Comparison of ENCODE assay signal across 1 cellular context in genomic region chr21:41762753-41763152, GRCh38.
TF ChIP-seq lines count a peak whose summit lies in the region.

No MANE protein-coding gene starts in this region.

TF ChIP-seq in WTC11, 78 proteins besides CTCF, POLR2A, EP300 and RAD21 (continued from another document):
- TF ChIP-seq ZNF416 (CRISPR knock-in tag; IDR thresholded peaks at IDR 0.05), result no peak
- TF ChIP-seq, protein P1, sequence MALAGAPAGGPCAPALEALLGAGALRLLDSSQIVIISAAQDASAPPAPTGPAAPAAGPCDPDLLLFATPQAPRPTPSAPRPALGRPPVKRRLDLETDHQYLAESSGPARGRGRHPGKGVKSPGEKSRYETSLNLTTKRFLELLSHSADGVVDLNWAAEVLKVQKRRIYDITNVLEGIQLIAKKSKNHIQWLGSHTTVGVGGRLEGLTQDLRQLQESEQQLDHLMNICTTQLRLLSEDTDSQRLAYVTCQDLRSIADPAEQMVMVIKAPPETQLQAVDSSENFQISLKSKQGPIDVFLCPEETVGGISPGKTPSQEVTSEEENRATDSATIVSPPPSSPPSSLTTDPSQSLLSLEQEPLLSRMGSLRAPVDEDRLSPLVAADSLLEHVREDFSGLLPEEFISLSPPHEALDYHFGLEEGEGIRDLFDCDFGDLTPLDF (CRISPR knock-in tag; IDR thresholded peaks at IDR 0.05), result no peak
- no peak for TF ChIP-seq TP53 (CRISPR knock-in tag; IDR thresholded peaks at IDR 0.05)
- no peak for TF ChIP-seq SP1 (CRISPR knock-in tag; conservative IDR thresholded peaks at IDR 0.05)
- TF ChIP-seq, protein P2, sequence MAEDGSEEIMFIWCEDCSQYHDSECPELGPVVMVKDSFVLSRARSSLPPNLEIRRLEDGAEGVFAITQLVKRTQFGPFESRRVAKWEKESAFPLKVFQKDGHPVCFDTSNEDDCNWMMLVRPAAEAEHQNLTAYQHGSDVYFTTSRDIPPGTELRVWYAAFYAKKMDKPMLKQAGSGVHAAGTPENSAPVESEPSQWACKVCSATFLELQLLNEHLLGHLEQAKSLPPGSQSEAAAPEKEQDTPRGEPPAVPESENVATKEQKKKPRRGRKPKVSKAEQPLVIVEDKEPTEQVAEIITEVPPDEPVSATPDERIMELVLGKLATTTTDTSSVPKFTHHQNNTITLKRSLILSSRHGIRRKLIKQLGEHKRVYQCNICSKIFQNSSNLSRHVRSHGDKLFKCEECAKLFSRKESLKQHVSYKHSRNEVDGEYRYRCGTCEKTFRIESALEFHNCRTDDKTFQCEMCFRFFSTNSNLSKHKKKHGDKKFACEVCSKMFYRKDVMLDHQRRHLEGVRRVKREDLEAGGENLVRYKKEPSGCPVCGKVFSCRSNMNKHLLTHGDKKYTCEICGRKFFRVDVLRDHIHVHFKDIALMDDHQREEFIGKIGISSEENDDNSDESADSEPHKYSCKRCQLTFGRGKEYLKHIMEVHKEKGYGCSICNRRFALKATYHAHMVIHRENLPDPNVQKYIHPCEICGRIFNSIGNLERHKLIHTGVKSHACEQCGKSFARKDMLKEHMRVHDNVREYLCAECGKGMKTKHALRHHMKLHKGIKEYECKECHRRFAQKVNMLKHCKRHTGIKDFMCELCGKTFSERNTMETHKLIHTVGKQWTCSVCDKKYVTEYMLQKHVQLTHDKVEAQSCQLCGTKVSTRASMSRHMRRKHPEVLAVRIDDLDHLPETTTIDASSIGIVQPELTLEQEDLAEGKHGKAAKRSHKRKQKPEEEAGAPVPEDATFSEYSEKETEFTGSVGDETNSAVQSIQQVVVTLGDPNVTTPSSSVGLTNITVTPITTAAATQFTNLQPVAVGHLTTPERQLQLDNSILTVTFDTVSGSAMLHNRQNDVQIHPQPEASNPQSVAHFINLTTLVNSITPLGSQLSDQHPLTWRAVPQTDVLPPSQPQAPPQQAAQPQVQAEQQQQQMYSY (CRISPR knock-in tag; IDR thresholded peaks at IDR 0.05), result no peak
- TF ChIP-seq, protein P3, sequence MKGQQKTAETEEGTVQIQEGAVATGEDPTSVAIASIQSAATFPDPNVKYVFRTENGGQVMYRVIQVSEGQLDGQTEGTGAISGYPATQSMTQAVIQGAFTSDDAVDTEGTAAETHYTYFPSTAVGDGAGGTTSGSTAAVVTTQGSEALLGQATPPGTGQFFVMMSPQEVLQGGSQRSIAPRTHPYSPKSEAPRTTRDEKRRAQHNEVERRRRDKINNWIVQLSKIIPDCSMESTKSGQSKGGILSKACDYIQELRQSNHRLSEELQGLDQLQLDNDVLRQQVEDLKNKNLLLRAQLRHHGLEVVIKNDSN (CRISPR knock-in tag; IDR thresholded peaks at IDR 0.05), result no peak
- no peak for TF ChIP-seq SMAD4 (CRISPR knock-in tag; IDR thresholded peaks at IDR 0.05)
- no peak for TF ChIP-seq HMGXB4 (CRISPR knock-in tag; IDR thresholded peaks at IDR 0.05)
- TF ChIP-seq IRF2 (CRISPR knock-in tag; IDR thresholded peaks at IDR 0.05; ENCODE audit: borderline replicate concordance, low read depth), result no peak
- TF ChIP-seq KAT7 (CRISPR knock-in tag; IDR thresholded peaks at IDR 0.05; ENCODE audit: borderline replicate concordance), result no peak
